9 cellular contexts compared by ENCODE assay signal in the genomic region with DNA sequence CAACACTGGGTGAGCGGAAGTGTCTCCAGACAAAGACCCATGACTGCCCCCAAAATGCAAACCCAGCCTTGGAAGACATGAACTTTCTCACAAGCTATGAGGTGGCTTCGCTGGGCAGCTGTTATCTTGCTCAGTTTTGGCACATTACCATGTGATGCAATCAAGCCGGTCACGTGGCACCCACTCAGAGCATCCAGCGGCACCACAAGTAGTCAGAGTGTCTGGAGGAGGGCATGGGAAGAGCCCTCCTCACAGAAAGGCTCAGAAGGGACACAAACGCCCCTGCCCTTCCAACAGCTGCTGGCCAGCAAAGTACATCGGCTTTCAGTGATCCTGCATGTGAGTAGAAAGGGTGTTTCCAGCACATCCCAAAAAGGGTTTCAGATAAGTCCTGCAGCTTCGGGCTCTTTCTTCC.
DNase-seq lines count a peak whose midpoint lies in the region; ATAC-seq and TF ChIP-seq lines count a peak whose summit lies in the region.
"Had no signal": no experiment of that assay in that cellular context is flagged by ENCODE, and none has a peak within 500 bp of the region (broad histone marks: within the 10 kb centered on the region; RNA-seq: fewer than 3 reads in every experiment).

No MANE protein-coding gene starts in this region.

- peaks cover 3 to 9% of the 10 kb centered on the region in 2 donors for H3K4me1 ChIP-seq in gastrocnemius medialis
- H3K4me1 ChIP-seq: breast epithelium had no signal

- no peak overlapping the region for H3K4me3 Mint-ChIP-seq in type B pancreatic cell
- H3K4me3 Mint-ChIP-seq in activated naive CD4-positive, alpha-beta T cell treated with anti-CD3 and anti-CD28 coated beads for 36 hours: no peak overlapping the region

- H3K4me3 ChIP-seq in foreskin fibroblast (ENCODE audit: low read depth in 1 of 2, low read length in 2 of 2): no peak overlapping the region
- H3K4me3 ChIP-seq in gastrocnemius medialis: no peak overlapping the region

- TF ChIP-seq CTCF in foreskin fibroblast (IDR thresholded peaks at IDR 0.05; ENCODE audit: low read depth, low read length) (no peak), gastrocnemius medialis (IDR thresholded peaks at IDR 0.05 in 4 of 5, conservative IDR thresholded peaks at IDR 0.05 in 1 of 5) (no peak), type B pancreatic cell (conservative IDR thresholded peaks at IDR 0.05) (no peak)

- H3K36me3 Mint-ChIP-seq in type B pancreatic cell: no peaks in the 10 kb centered on the region
- no peaks in the 10 kb centered on the region for H3K36me3 Mint-ChIP-seq in activated naive CD4-positive, alpha-beta T cell treated with anti-CD3 and anti-CD28 coated beads for 36 hours (ENCODE audit: low read depth)

- H3K9me3 ChIP-seq in gastrocnemius medialis: no peaks in the 10 kb centered on the region
- H3K9me3 ChIP-seq: breast epithelium had no signal

- peaks cover 35% of the 10 kb centered on the region for H3K4me1 Mint-ChIP-seq in type B pancreatic cell (ENCODE audit: unreplicated experiment)
- peaks cover 14% of the 10 kb centered on the region for H3K4me1 Mint-ChIP-seq in activated naive CD4-positive, alpha-beta T cell treated with anti-CD3 and anti-CD28 coated beads for 36 hours (ENCODE audit: low read depth)

- DNase-seq in H4 (ENCODE audit: low spot score) (peak; percentile 82), NOMO-1 treated with dmso at 0.1 percent for 144 hours (lab: John Stamatoyannopoulos, UW; ENCODE audit: unreplicated experiment) (peak; percentile 82), foreskin fibroblast (peak; percentile 92 to 95), gastrocnemius medialis (peak; percentile 80 to 91), type B pancreatic cell (ENCODE audit: extremely low spot score, unreplicated experiment) (no peak), activated T-cell treated with anti-CD3 and anti-CD28 coated beads for 4 hours (no peak)
- DNase-seq in activated naive CD4-positive, alpha-beta T cell treated with anti-CD3 and anti-CD28 coated beads for 36 hours: no peak

- no peaks in the 10 kb centered on the region for H3K9me3 Mint-ChIP-seq in type B pancreatic cell
- no peaks in the 10 kb centered on the region for H3K9me3 Mint-ChIP-seq in activated naive CD4-positive, alpha-beta T cell treated with anti-CD3 and anti-CD28 coated beads for 36 hours

- in situ Hi-C loops in gastrocnemius medialis (cut with MboI; ENCODE audit: low sequenced_read_pairs in 4 of 4): loop anchor here in 1 of 4 donors (10.0 kb wide), 1 partner anchor 121 kb away; no protein-coding TSS in a partner anchor

- CTCF ChIA-PET in activated naive CD4-positive, alpha-beta T cell treated with anti-CD3 and anti-CD28 coated beads for 36 hours (lab: Charles Lee): interaction anchor here (1.2 to 1.8 kb wide), 2 partner anchors 12 to 16 kb away, joined by 3 to 8 read pairs; no protein-coding TSS in a partner anchor

- peak overlapping the region in 2 of 4 donors; percentile 12 to 40 for H3K27ac ChIP-seq in gastrocnemius medialis
- H3K27ac ChIP-seq: breast epithelium had no signal

- TF ChIP-seq POLR2A in gastrocnemius medialis (IDR thresholded peaks at IDR 0.05): peak; percentile 38 to 50

- no peaks in the 10 kb centered on the region for H3K27me3 ChIP-seq in gastrocnemius medialis
- H3K27me3 ChIP-seq: breast epithelium had no signal

- no peaks in the 10 kb centered on the region for H3K27me3 Mint-ChIP-seq in type B pancreatic cell
- no peaks in the 10 kb centered on the region for H3K27me3 Mint-ChIP-seq in activated naive CD4-positive, alpha-beta T cell treated with anti-CD3 and anti-CD28 coated beads for 36 hours (ENCODE audit: low read depth)

- intact Hi-C loops in gastrocnemius medialis (cut with DNase I; ENCODE audit: low total_unique reads): loop anchor here (2.0 kb wide), 1 partner anchor 29 kb away; no protein-coding TSS in a partner anchor
- intact Hi-C loops in activated naive CD4-positive, alpha-beta T cell treated with anti-CD3 and anti-CD28 coated beads for 36 hours (cut with micrococcal nuclease): no loop called here

- no peak overlapping the region for H3K27ac Mint-ChIP-seq in type B pancreatic cell
- no peak overlapping the region for H3K27ac Mint-ChIP-seq in activated naive CD4-positive, alpha-beta T cell treated with anti-CD3 and anti-CD28 coated beads for 36 hours

- no peaks in the 10 kb centered on the region for H3K36me3 ChIP-seq in gastrocnemius medialis
- H3K36me3 ChIP-seq: breast epithelium had no signal

- peak; percentile 98 to 100 for ATAC-seq in gastrocnemius medialis
- ATAC-seq in HG02973 (IDR thresholded peaks at IDR 0.05; ENCODE audit: unreplicated experiment): no peak

Comparison
In these comparisons a context has a peak if more than half of its experiments do, and no peak if none do; other contexts are left out.
1. DNase-seq: peak in H4 (single experiment), NOMO-1 treated with dmso at 0.1 percent for 144 hours (single experiment), foreskin fibroblast (2 of 2) and gastrocnemius medialis (2 of 2); none in type B pancreatic cell (single experiment), activated naive CD4-positive, alpha-beta T cell treated with anti-CD3 and anti-CD28 coated beads for 36 hours (single experiment) and activated T-cell treated with anti-CD3 and anti-CD28 coated beads for 4 hours (single experiment).